Comparison of ENCODE assay signal across 1 cellular context in genomic region chr1:87331319-87332269, GRCh38.
TF ChIP-seq lines count a peak whose summit lies in the region.

No MANE protein-coding gene starts in this region.

TF ChIP-seq in HEK293, 187 proteins besides CTCF, POLR2A, EP300 and RAD21 (continued from another document):
- TF ChIP-seq ZSCAN5A (tag by site-specific recombination; IDR thresholded peaks at IDR 0.05) (no peak), ZBTB17 (tag by site-specific recombination; IDR thresholded peaks at IDR 0.05) (peak; percentile 95; the same call in 1 of the 2 replicates), KLF8 (tag by site-specific recombination; IDR thresholded peaks at IDR 0.05) (peak; percentile 84), ZNF426 (tag by site-specific recombination; IDR thresholded peaks at IDR 0.05) (no peak), ZNF398 (tag by site-specific recombination; IDR thresholded peaks at IDR 0.05) (peak; percentile 88), ZNF121 (tag by site-specific recombination; IDR thresholded peaks at IDR 0.05) (no peak), ZBTB1 (tag by site-specific recombination; IDR thresholded peaks at IDR 0.05) (no peak), ZNF521 (tag by site-specific recombination; IDR thresholded peaks at IDR 0.05) (no peak), ZNF654 (tag by site-specific recombination; IDR thresholded peaks at IDR 0.05; ENCODE audit: low read depth) (no peak), ZNF639 (tag by site-specific recombination; IDR thresholded peaks at IDR 0.05) (0 out of 2 replicates have a peak, but pooled peaks have one; percentile 16), RBAK (tag by site-specific recombination; IDR thresholded peaks at IDR 0.05) (no peak), KLF17 (tag by site-specific recombination; IDR thresholded peaks at IDR 0.05) (peak; percentile 26; the same call in 1 of the 2 replicates), ZNF501 (tag by site-specific recombination; IDR thresholded peaks at IDR 0.05) (peak; percentile 75; the same call in 1 of the 2 replicates), ZNF138 (tag by site-specific recombination; IDR thresholded peaks at IDR 0.05; ENCODE audit: borderline replicate concordance) (no peak), ZNF561 (tag by site-specific recombination; IDR thresholded peaks at IDR 0.05; ENCODE audit: borderline replicate concordance) (peak; percentile 16; the same call in 1 of the 2 replicates), ZNF350 (tag by site-specific recombination; IDR thresholded peaks at IDR 0.05) (no peak), ZNF366 (tag by site-specific recombination; conservative IDR thresholded peaks at IDR 0.05) (peak; percentile 95), ZNF658 (tag by site-specific recombination; IDR thresholded peaks at IDR 0.05) (no peak), ZNF112 (tag by site-specific recombination; IDR thresholded peaks at IDR 0.05) (no peak), ZNF530 (tag by site-specific recombination; IDR thresholded peaks at IDR 0.05; ENCODE audit: low read depth) (no peak), OSR2 (tag by site-specific recombination; IDR thresholded peaks at IDR 0.05) (no peak), ZNF600 (tag by site-specific recombination; IDR thresholded peaks at IDR 0.05) (peak; percentile 86), KLF1 (tag by site-specific recombination; IDR thresholded peaks at IDR 0.05) (peak; percentile 83), ZNF391 (tag by site-specific recombination; IDR thresholded peaks at IDR 0.05; ENCODE audit: borderline replicate concordance, low read depth) (0 out of 2 replicates have a peak, but pooled peaks have one; percentile 15), ZNF341 (tag by site-specific recombination; IDR thresholded peaks at IDR 0.05; ENCODE audit: low read depth) (peak; percentile 98), PRDM6 (tag by site-specific recombination; IDR thresholded peaks at IDR 0.05) (peak; percentile 89; the same call in 1 of the 2 replicates), ZNF660 (tag by site-specific recombination; IDR thresholded peaks at IDR 0.05) (peak; percentile 12; the same call in 1 of the 2 replicates), ZXDB (tag by site-specific recombination; IDR thresholded peaks at IDR 0.05) (peak; percentile 22), ZBTB48 (tag by site-specific recombination; IDR thresholded peaks at IDR 0.05) (no peak; the same call in 1 of the 2 replicates), ZNF544 (tag by site-specific recombination; IDR thresholded peaks at IDR 0.05) (no peak), ZNF510 (tag by site-specific recombination; IDR thresholded peaks at IDR 0.05; ENCODE audit: insufficient replicate concordance) (no peak), EGR2 (tag by site-specific recombination; IDR thresholded peaks at IDR 0.05; ENCODE audit: low read depth) (peak; percentile 65; the same call in 1 of the 2 replicates), SETDB1 (IDR thresholded peaks at IDR 0.05; ENCODE audit: insufficient read length, low read length) (no peak)
- TF ChIP-seq, protein P1, sequence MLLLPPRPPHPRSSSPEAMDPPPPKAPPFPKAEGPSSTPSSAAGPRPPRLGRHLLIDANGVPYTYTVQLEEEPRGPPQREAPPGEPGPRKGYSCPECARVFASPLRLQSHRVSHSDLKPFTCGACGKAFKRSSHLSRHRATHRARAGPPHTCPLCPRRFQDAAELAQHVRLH (tag by site-specific recombination; IDR thresholded peaks at IDR 0.05) = no peak
- TF ChIP-seq, protein P2, sequence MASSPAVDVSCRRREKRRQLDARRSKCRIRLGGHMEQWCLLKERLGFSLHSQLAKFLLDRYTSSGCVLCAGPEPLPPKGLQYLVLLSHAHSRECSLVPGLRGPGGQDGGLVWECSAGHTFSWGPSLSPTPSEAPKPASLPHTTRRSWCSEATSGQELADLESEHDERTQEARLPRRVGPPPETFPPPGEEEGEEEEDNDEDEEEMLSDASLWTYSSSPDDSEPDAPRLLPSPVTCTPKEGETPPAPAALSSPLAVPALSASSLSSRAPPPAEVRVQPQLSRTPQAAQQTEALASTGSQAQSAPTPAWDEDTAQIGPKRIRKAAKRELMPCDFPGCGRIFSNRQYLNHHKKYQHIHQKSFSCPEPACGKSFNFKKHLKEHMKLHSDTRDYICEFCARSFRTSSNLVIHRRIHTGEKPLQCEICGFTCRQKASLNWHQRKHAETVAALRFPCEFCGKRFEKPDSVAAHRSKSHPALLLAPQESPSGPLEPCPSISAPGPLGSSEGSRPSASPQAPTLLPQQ (tag by site-specific recombination; IDR thresholded peaks at IDR 0.05) = peak; percentile 72
- TF ChIP-seq, protein P3, sequence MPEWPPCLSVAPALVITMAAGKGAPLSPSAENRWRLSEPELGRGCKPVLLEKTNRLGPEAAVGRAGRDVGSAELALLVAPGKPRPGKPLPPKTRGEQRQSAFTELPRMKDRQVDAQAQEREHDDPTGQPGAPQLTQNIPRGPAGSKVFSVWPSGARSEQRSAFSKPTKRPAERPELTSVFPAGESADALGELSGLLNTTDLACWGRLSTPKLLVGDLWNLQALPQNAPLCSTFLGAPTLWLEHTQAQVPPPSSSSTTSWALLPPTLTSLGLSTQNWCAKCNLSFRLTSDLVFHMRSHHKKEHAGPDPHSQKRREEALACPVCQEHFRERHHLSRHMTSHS (tag by site-specific recombination; IDR thresholded peaks at IDR 0.05) = no peak
- TF ChIP-seq, protein P4, sequence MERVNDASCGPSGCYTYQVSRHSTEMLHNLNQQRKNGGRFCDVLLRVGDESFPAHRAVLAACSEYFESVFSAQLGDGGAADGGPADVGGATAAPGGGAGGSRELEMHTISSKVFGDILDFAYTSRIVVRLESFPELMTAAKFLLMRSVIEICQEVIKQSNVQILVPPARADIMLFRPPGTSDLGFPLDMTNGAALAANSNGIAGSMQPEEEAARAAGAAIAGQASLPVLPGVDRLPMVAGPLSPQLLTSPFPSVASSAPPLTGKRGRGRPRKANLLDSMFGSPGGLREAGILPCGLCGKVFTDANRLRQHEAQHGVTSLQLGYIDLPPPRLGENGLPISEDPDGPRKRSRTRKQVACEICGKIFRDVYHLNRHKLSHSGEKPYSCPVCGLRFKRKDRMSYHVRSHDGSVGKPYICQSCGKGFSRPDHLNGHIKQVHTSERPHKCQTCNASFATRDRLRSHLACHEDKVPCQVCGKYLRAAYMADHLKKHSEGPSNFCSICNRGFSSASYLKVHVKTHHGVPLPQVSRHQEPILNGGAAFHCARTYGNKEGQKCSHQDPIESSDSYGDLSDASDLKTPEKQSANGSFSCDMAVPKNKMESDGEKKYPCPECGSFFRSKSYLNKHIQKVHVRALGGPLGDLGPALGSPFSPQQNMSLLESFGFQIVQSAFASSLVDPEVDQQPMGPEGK (tag by site-specific recombination; IDR thresholded peaks at IDR 0.05) = peak; percentile 67
- TF ChIP-seq, protein P5, sequence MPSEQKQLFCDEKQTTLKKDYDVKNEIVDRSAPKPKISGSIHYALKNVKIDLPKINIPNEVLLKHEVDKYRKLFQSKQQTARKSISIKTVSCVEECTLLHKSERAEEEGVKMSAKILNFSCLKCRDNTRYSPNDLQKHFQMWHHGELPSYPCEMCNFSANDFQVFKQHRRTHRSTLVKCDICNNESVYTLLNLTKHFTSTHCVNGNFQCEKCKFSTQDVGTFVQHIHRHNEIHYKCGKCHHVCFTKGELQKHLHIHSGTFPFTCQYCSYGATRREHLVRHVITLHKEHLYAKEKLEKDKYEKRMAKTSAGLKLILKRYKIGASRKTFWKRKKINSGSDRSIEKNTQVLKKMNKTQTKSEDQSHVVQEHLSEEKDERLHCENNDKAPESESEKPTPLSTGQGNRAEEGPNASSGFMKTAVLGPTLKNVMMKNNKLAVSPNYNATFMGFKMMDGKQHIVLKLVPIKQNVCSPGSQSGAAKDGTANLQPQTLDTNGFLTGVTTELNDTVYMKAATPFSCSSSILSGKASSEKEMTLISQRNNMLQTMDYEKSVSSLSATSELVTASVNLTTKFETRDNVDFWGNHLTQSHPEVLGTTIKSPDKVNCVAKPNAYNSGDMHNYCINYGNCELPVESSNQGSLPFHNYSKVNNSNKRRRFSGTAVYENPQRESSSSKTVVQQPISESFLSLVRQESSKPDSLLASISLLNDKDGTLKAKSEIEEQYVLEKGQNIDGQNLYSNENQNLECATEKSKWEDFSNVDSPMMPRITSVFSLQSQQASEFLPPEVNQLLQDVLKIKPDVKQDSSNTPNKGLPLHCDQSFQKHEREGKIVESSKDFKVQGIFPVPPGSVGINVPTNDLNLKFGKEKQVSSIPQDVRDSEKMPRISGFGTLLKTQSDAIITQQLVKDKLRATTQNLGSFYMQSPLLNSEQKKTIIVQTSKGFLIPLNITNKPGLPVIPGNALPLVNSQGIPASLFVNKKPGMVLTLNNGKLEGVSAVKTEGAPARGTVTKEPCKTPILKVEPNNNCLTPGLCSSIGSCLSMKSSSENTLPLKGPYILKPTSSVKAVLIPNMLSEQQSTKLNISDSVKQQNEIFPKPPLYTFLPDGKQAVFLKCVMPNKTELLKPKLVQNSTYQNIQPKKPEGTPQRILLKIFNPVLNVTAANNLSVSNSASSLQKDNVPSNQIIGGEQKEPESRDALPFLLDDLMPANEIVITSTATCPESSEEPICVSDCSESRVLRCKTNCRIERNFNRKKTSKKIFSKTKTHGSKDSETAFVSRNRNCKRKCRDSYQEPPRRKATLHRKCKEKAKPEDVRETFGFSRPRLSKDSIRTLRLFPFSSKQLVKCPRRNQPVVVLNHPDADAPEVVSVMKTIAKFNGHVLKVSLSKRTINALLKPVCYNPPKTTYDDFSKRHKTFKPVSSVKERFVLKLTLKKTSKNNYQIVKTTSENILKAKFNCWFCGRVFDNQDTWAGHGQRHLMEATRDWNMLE (tag by site-specific recombination; conservative IDR thresholded peaks at IDR 0.05; ENCODE audit: low read depth) = no peak
